Comparison of ENCODE assay signal across 27 cellular contexts in the genomic region with DNA sequence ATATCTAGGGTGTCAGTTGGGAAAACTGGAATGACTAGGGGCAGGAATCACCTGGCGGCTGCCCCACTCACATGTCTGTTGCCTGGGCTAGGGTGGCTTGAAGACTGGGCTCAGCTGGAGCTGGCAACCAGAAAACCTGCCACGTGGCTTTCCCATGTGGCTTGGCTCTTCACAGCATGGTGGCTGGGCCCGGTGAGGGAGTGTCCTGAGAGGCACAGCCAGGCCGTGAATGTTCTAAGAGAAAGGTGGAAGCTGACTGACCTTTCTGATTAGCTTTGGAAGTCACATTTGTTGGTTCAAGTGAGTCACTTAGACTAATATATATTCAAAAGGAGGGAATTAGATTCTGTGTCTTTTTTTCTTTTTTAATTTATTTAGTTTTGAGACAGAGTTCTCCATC. TPM values are rescaled to one million over a fixed set of nuclear protein-coding genes. Genes with fewer than 3 reads are reported as not detected.
DNase-seq lines count a peak whose midpoint lies in the region; ATAC-seq, FAIRE-seq and TF ChIP-seq lines count a peak whose summit lies in the region.
"Had no signal": no experiment of that assay in that cellular context is flagged by ENCODE, and none has a peak within 500 bp of the region (broad histone marks: within the 10 kb centered on the region; RNA-seq: fewer than 3 reads in every experiment).

No MANE protein-coding gene starts in this region.

- H4K20me1 ChIP-seq in HepG2 (ENCODE audit: insufficient read depth, low read length) = no peaks in the 10 kb centered on the region
- no peaks in the 10 kb centered on the region for H4K20me1 ChIP-seq in keratinocyte (ENCODE audit: control insufficient read depth, extremely low read depth, insufficient read depth, low read length)

- H3K9ac ChIP-seq in HepG2 (ENCODE audit: insufficient read depth, low read depth, low read length) = no peak overlapping the region
- H3K9ac ChIP-seq in keratinocyte (ENCODE audit: control insufficient read depth, extremely low read depth, insufficient read depth, low read length) = no peak overlapping the region
- H3K9ac ChIP-seq: GM23248 had no signal

- POLR2A ChIA-PET in HepG2 (lab: Yijun Ruan, JAX) = interaction anchor here (1.8 kb wide), 1 partner anchor 14 kb away, joined by 5 read pairs; no protein-coding TSS in a partner anchor

- H3K4me3 Mint-ChIP-seq in activated T-helper 17 cell treated with anti-CD3 and anti-CD28 coated beads, Interleukin-2, amount 50 U/mL, for 72 hours = no peak overlapping the region
- H3K4me3 Mint-ChIP-seq: CD8-positive, alpha-beta T cell had no signal

- WGBS in HepG2 (ENCODE audit: low lambda C conversion rate) = 69% methylated on average over 4 of the region's 4 CpGs
- 90% methylated on average over 2 of the region's 4 CpGs for WGBS in right lobe of liver (ENCODE audit: insufficient coverage, low coverage, low lambda C conversion rate, missing lambda C conversion rate)
- WGBS in esophagus muscularis mucosa = 69% methylated on average over 4 of the region's 4 CpGs

- H3K9me1 ChIP-seq in keratinocyte (ENCODE audit: control insufficient read depth, extremely low read depth, insufficient read depth, low read length) = no peaks in the 10 kb centered on the region

- no peaks in the 10 kb centered on the region for H3K9me3 ChIP-seq in HepG2 (ENCODE audit: low read length)
- no peaks in the 10 kb centered on the region for H3K9me3 ChIP-seq in right lobe of liver
- no peaks in the 10 kb centered on the region for H3K9me3 ChIP-seq in keratinocyte (ENCODE audit: control insufficient read depth, low read depth, low read length)
- H3K9me3 ChIP-seq in esophagus muscularis mucosa = peaks cover 0 to 13% (median 0%) of the 10 kb centered on the region in 4 donors
- H3K9me3 ChIP-seq: HAP-1, Peyer's patch had no signal

- H3K9me3 Mint-ChIP-seq in activated T-helper 17 cell treated with anti-CD3 and anti-CD28 coated beads, Interleukin-2, amount 50 U/mL, for 72 hours = no peaks in the 10 kb centered on the region
- H3K9me3 Mint-ChIP-seq: CD8-positive, alpha-beta T cell had no signal

- TF ChIP-seq RAD21 in HepG2 (CRISPR knock-in tag; IDR thresholded peaks at IDR 0.05) = no peak

- ATAC-seq in HepG2 (no peak), right lobe of liver (no peak), GM19397 (IDR thresholded peaks at IDR 0.05; ENCODE audit: unreplicated experiment) (no peak)
- no peak for ATAC-seq in activated T-helper 17 cell treated with anti-CD3 and anti-CD28 coated beads, Interleukin-2, amount 50 U/mL, for 72 hours (replicated peaks)
- ATAC-seq: CD8-positive, alpha-beta T cell; Right ventricle myocardium inferior had no signal

- H3K27ac ChIP-seq in HepG2 (ENCODE audit: extremely low read length, insufficient read depth, low read length) (no peak overlapping the region), right lobe of liver (no peak overlapping the region), keratinocyte (ENCODE audit: control insufficient read depth, insufficient read depth, low read length) (peak overlapping the region; percentile 77), esophagus muscularis mucosa (replicated peaks in 1 of 4) (no peak overlapping the region)
- H3K27ac ChIP-seq: GM23248, Peyer's patch had no signal

- no peaks in the 10 kb centered on the region; a peak in 2 of 5 replicates for H3K27me3 ChIP-seq in HepG2 (ENCODE audit: control insufficient read depth in 1 of 2, insufficient read depth in 2 of 2, low read length in 2 of 2)
- H3K27me3 ChIP-seq in right lobe of liver = no peaks in the 10 kb centered on the region
- no peaks in the 10 kb centered on the region for H3K27me3 ChIP-seq in keratinocyte (ENCODE audit: control insufficient read depth, extremely low read depth, insufficient read depth, low read length)
- H3K27me3 ChIP-seq in esophagus muscularis mucosa = peaks cover 0 to 9% (median 0%) of the 10 kb centered on the region in 4 donors
- H3K27me3 ChIP-seq: Peyer's patch had no signal

- H3K27ac Mint-ChIP-seq in activated T-helper 17 cell treated with anti-CD3 and anti-CD28 coated beads, Interleukin-2, amount 50 U/mL, for 72 hours = no peak overlapping the region
- H3K27ac Mint-ChIP-seq: CD8-positive, alpha-beta T cell had no signal

- TF ChIP-seq POLR2A in HepG2 (IDR thresholded peaks at IDR 0.05; ENCODE audit: insufficient read depth in 1 of 2, low read depth in 2 of 2, low read length in 2 of 2) = no peak
- no peak for TF ChIP-seq POLR2A in right lobe of liver (IDR thresholded peaks at IDR 0.05)
- no peak for TF ChIP-seq POLR2A in esophagus muscularis mucosa (IDR thresholded peaks at IDR 0.05; ENCODE audit: low read depth)

- no peak for TF ChIP-seq CTCF in HepG2 (CRISPR knock-in tag; IDR thresholded peaks at IDR 0.05)
- TF ChIP-seq CTCF in right lobe of liver (IDR thresholded peaks at IDR 0.05) = no peak
- no peak for TF ChIP-seq CTCF in choroid plexus epithelial cell (conservative IDR thresholded peaks at IDR 0.05; ENCODE audit: low read depth, low read length)
- TF ChIP-seq CTCF in keratinocyte (optimal IDR thresholded peaks at IDR 0.05 in 1 of 3, IDR thresholded peaks at IDR 0.05 in 1 of 3, conservative IDR thresholded peaks at IDR 0.05 in 1 of 3; ENCODE audit: extremely low read depth in 1 of 3, insufficient read depth in 2 of 3, low read length in 3 of 3) = no peak
- no peak for TF ChIP-seq CTCF in esophagus muscularis mucosa (IDR thresholded peaks at IDR 0.05)

- in situ Hi-C loops in HepG2 (cut with HindIII; ENCODE audit: extremely low pct_ligation_motif_present, low pct_unique_long_range_greater_than_20kb) = no loop called here

- intact Hi-C loops in HepG2 (cut with micrococcal nuclease; ENCODE audit: unreplicated experiment) = loop anchor here (5.0 kb wide), 1 partner anchor 74 kb away; no protein-coding TSS in a partner anchor
- intact Hi-C loops in right lobe of liver (cut with DNase I) = no loop called here
- intact Hi-C loops in esophagus muscularis mucosa (cut with DNase I) = no loop called here

- no peak for TF ChIP-seq EP300 in HepG2 (IDR thresholded peaks at IDR 0.05; ENCODE audit: low read depth in 2 of 2, low read length in 2 of 2)
- TF ChIP-seq EP300 in HepG2 (CRISPR knock-in tag; IDR thresholded peaks at IDR 0.05; ENCODE audit: borderline replicate concordance) = no peak
- no peak for TF ChIP-seq EP300 in esophagus muscularis mucosa (IDR thresholded peaks at IDR 0.05)

- CTCF ChIA-PET in HepG2 (lab: Yijun Ruan, JAX; ENCODE audit: low intra/inter-chr PET ratio, low total read pairs) = interaction anchor here (1.4 kb wide), 1 partner anchor 376 kb away, joined by 3 read pairs; no protein-coding TSS in a partner anchor

- H3K36me3 ChIP-seq in HepG2 (replicated peaks in 1 of 2; ENCODE audit: control insufficient read depth in 1 of 2, insufficient read depth in 2 of 2, low read length in 2 of 2) = no peaks in the 10 kb centered on the region
- no peaks in the 10 kb centered on the region for H3K36me3 ChIP-seq in right lobe of liver
- no peaks in the 10 kb centered on the region for H3K36me3 ChIP-seq in keratinocyte (ENCODE audit: control insufficient read depth in 2 of 2, extremely low read depth in 1 of 2, insufficient read depth in 2 of 2, low read length in 2 of 2)
- no peaks in the 10 kb centered on the region for H3K36me3 ChIP-seq in esophagus muscularis mucosa
- H3K36me3 ChIP-seq: HAP-1, Peyer's patch had no signal

- peaks cover 19% of the 10 kb centered on the region for H3K27me3 Mint-ChIP-seq in activated T-helper 17 cell treated with anti-CD3 and anti-CD28 coated beads, Interleukin-2, amount 50 U/mL, for 72 hours

- H3K4me3 ChIP-seq in HepG2 (replicated peaks in 1 of 3; ENCODE audit: insufficient read depth in 1 of 3, low read depth in 2 of 3, low read length in 3 of 3) (no peak overlapping the region), right lobe of liver (no peak overlapping the region), choroid plexus epithelial cell (ENCODE audit: low read depth, low read length) (no peak overlapping the region), keratinocyte (ENCODE audit: control insufficient read depth in 2 of 3, extremely low read depth in 1 of 3, insufficient read depth in 2 of 3, low read depth in 1 of 3, low read length in 3 of 3) (no peak overlapping the region), esophagus muscularis mucosa (no peak overlapping the region)
- H3K4me3 ChIP-seq: GM23248, HAP-1, Peyer's patch had no signal

- DNase-seq in HepG2 (ENCODE audit: low spot score) = no peak
- no peak for DNase-seq in right lobe of liver
- DNase-seq in choroid plexus epithelial cell (ENCODE audit: low read depth) = peak; percentile 13
- DNase-seq in keratinocyte (ENCODE audit: low read depth, low spot score) = no peak
- DNase-seq in putamen (ENCODE audit: low spot score) = no peak
- no peak for DNase-seq in esophagus muscularis mucosa (ENCODE audit: extremely low spot score)
- DNase-seq: AML-193; C1 segment of cervical spinal cord; CD8-positive, alpha-beta T cell; GM23248; Kasumi-1; MM.1S; NCI-H1092; NCI-H1436; NCI-H187 treated with DMSO at 0.1 percent for 48 hours; NCI-H226; NCI-H524; NCI-H774; NK-92 treated with Interleukin-12 subunit alpha and Interleukin-12 subunit beta, amount 100 ng/mL, for 24 hours; Peyer's patch had no signal

- no peaks in the 10 kb centered on the region for H3K79me2 ChIP-seq in HepG2 (ENCODE audit: insufficient read depth, low read length)
- H3K79me2 ChIP-seq in keratinocyte (ENCODE audit: control insufficient read depth, insufficient read depth, low read length) = no peaks in the 10 kb centered on the region

- BruUV-seq in HepG2 (replicated peaks; lab: Mats Ljungman, UMichigan) = no TSS peak

- peaks cover 9% of the 10 kb centered on the region for H3K4me1 ChIP-seq in HepG2 (ENCODE audit: insufficient read depth, low read length)
- H3K4me1 ChIP-seq in right lobe of liver = no peaks in the 10 kb centered on the region
- peaks cover 29% of the 10 kb centered on the region for H3K4me1 ChIP-seq in keratinocyte (ENCODE audit: control insufficient read depth, extremely low read depth, insufficient read depth, low read length)
- no peaks in the 10 kb centered on the region for H3K4me1 ChIP-seq in esophagus muscularis mucosa
- H3K4me1 ChIP-seq: HAP-1, Peyer's patch had no signal

- H3K36me3 Mint-ChIP-seq in activated T-helper 17 cell treated with anti-CD3 and anti-CD28 coated beads, Interleukin-2, amount 50 U/mL, for 72 hours (ENCODE audit: low read depth) = no peaks in the 10 kb centered on the region
- H3K36me3 Mint-ChIP-seq: CD8-positive, alpha-beta T cell had no signal

- no peak for FAIRE-seq in HepG2 (lab: Jason Lieb, UNC)
- no peak for FAIRE-seq in keratinocyte (lab: Jason Lieb, UNC)
- FAIRE-seq: GM12891 had no signal

- H2AFZ ChIP-seq in HepG2 (ENCODE audit: low read length) (no peak overlapping the region), keratinocyte (ENCODE audit: control insufficient read depth, low read length) (no peak overlapping the region)
- H2AFZ ChIP-seq: GM23248 had no signal

- H3K4me1 Mint-ChIP-seq in activated T-helper 17 cell treated with anti-CD3 and anti-CD28 coated beads, Interleukin-2, amount 50 U/mL, for 72 hours = no peaks in the 10 kb centered on the region

- H3K4me2 ChIP-seq in HepG2 (ENCODE audit: low read depth, low read length) = no peak overlapping the region
- H3K4me2 ChIP-seq in keratinocyte (ENCODE audit: control insufficient read depth, extremely low read depth, insufficient read depth, low read depth, low read length) = no peak overlapping the region

- dilution Hi-C loops in keratinocyte (cut with MboI; ENCODE audit: extremely low pct_ligation_motif_present, low sequenced_read_pairs) = no loop called here

RNA-seq across cellular contexts. Expression of gene SP5, which starts 22.7 kb away (rescaled TPM):
- total RNA-seq in HepG2 (2016; rRNA removed; fragmentation: Illumina TruSeq; extraction: Trizol) (86.9 and 119 TPM in 2 replicates), right lobe of liver (10 to 100 TPM in 1 of 6 experiments, 1 to 10 TPM in 5; 1.4 to 16.0 (median 1.9) TPM), esophagus muscularis mucosa (under 1 TPM in 2 of 4 donors, not detected in 2; 0.32 to 0.63 TPM)
- 64.4 and 65.1 TPM in 2 replicates for total RNA-seq in HepG2 (2016; cell fraction: cytosol; rRNA removed; fragmentation: Illumina TruSeq; extraction: Trizol; ENCODE audit: low read depth)
- total RNA-seq in HepG2 (2016; cell fraction: insoluble cytoplasmic fraction; rRNA removed; fragmentation: Illumina TruSeq; extraction: Trizol) = 88.6 and 124 TPM in 2 replicates
- 116 and 154 TPM in 2 replicates for total RNA-seq in HepG2 (2016; cell fraction: membrane; rRNA removed; fragmentation: Illumina TruSeq; extraction: Trizol)
- total RNA-seq in HepG2 (2016; cell fraction: nucleus; rRNA removed; fragmentation: Illumina TruSeq; extraction: Trizol) = 66.7 and 66.9 TPM in 2 replicates
- polyA plus RNA-seq in HepG2 (2011; rRNA removed) (50.8 and 52.3 TPM in 2 replicates), keratinocyte (not detected in 3 replicates)
- polyA plus RNA-seq in HepG2 (2011; cell fraction: cytosol; rRNA removed) = 37.8 and 80.3 TPM in 2 replicates
- polyA plus RNA-seq in HepG2 (2011; cell fraction: nucleus; rRNA removed) = 69.4 and 108 TPM in 2 replicates
- polyA plus RNA-seq in HepG2 (2012) = 78.5 and 105 TPM in 2 replicates
- polyA plus RNA-seq in HepG2 (2016; cell fraction: cytosol; fragmentation: Illumina TruSeq; extraction: Trizol; ENCODE audit: low read depth) = 52.2 and 60.9 TPM in 2 replicates
- 151 and 153 TPM in 2 replicates for polyA plus RNA-seq in HepG2 (2016; cell fraction: insoluble cytoplasmic fraction; fragmentation: Illumina TruSeq; extraction: Trizol; ENCODE audit: low read depth)
- polyA plus RNA-seq in HepG2 (2016; cell fraction: membrane; fragmentation: Illumina TruSeq; extraction: Trizol; ENCODE audit: low read depth) = 94.4 and 101 TPM in 2 replicates
- 128 and 147 TPM in 2 replicates for polyA plus RNA-seq in HepG2 (2016; cell fraction: nucleus; fragmentation: Illumina TruSeq; extraction: Trizol; ENCODE audit: insufficient read depth, low read depth)
- 0.09 and 136 TPM in 2 replicates for polyA minus RNA-seq in HepG2 (2011; rRNA and poly(A)+ RNA removed; ENCODE audit: low replicate concordance)
- 71.0 and 98.0 TPM in 2 replicates for polyA minus RNA-seq in HepG2 (2011; cell fraction: cytosol; rRNA and poly(A)+ RNA removed)
- 42.4 and 69.9 TPM in 2 replicates for polyA minus RNA-seq in HepG2 (2011; cell fraction: nucleus; rRNA and poly(A)+ RNA removed)
- polyA plus RNA-seq in keratinocyte (2011; ENCODE audit: low read depth) = not detected
- not detected in 2 replicates for polyA plus RNA-seq in keratinocyte (2011; cell fraction: cytosol; rRNA removed)
- not detected in 2 replicates for polyA plus RNA-seq in keratinocyte (2011; cell fraction: nucleus; rRNA removed)
- polyA plus RNA-seq in keratinocyte (2012; ENCODE audit: low replicate concordance) = 0.05 TPM in 1 of 2 replicates, not detected in the other
- not detected in 3 replicates for polyA minus RNA-seq in keratinocyte
- not detected for polyA minus RNA-seq in keratinocyte (2011; cell fraction: cytosol; rRNA and poly(A)+ RNA removed)
- not detected in 2 replicates for polyA minus RNA-seq in keratinocyte (2011; cell fraction: nucleus; rRNA and poly(A)+ RNA removed)
- total RNA-seq in activated T-helper 17 cell treated with anti-CD3 and anti-CD28 coated beads, Interleukin-2, amount 50 U/mL, for 72 hours = under 1 TPM in 1 of 2 donors, not detected in 1; 0.19 TPM
- total RNA-seq: CD8-positive, alpha-beta T cell; G401; GM23248 had no signal
- polyA plus RNA-seq: AG04450, GM23248 had no signal

RNA-seq across cellular contexts. Expression of gene ERICH2, which starts 32.4 kb away (rescaled TPM):
- total RNA-seq in HepG2 (2016; rRNA removed; fragmentation: Illumina TruSeq; extraction: Trizol) (not detected in 2 replicates), right lobe of liver (1 to 10 TPM in 2 of 6 experiments, under 1 TPM in 1, not detected in 3; 0.53 to 1.2 (median 1.1) TPM), esophagus muscularis mucosa (1 to 10 TPM in 1 of 4 donors, not detected in 3; 1.7 TPM)
- total RNA-seq in HepG2 (2016; cell fraction: cytosol; rRNA removed; fragmentation: Illumina TruSeq; extraction: Trizol; ENCODE audit: low read depth) = not detected in 2 replicates
- total RNA-seq in HepG2 (2016; cell fraction: insoluble cytoplasmic fraction; rRNA removed; fragmentation: Illumina TruSeq; extraction: Trizol) = not detected in 2 replicates
- total RNA-seq in HepG2 (2016; cell fraction: membrane; rRNA removed; fragmentation: Illumina TruSeq; extraction: Trizol) = not detected in 2 replicates
- not detected in 2 replicates for total RNA-seq in HepG2 (2016; cell fraction: nucleus; rRNA removed; fragmentation: Illumina TruSeq; extraction: Trizol)
- polyA plus RNA-seq in HepG2 (2011; rRNA removed) (not detected in 2 replicates), keratinocyte (0.41 to 1.3 TPM (median 0.45 TPM) in 3 replicates)
- not detected in 2 replicates for polyA plus RNA-seq in HepG2 (2011; cell fraction: cytosol; rRNA removed)
- polyA plus RNA-seq in HepG2 (2011; cell fraction: nucleus; rRNA removed) = not detected in 2 replicates
- polyA plus RNA-seq in HepG2 (2012) = not detected in 2 replicates
- not detected in 2 replicates for polyA plus RNA-seq in HepG2 (2016; cell fraction: cytosol; fragmentation: Illumina TruSeq; extraction: Trizol; ENCODE audit: low read depth)
- not detected in 2 replicates for polyA plus RNA-seq in HepG2 (2016; cell fraction: insoluble cytoplasmic fraction; fragmentation: Illumina TruSeq; extraction: Trizol; ENCODE audit: low read depth)
- not detected in 2 replicates for polyA plus RNA-seq in HepG2 (2016; cell fraction: membrane; fragmentation: Illumina TruSeq; extraction: Trizol; ENCODE audit: low read depth)
- not detected in 2 replicates for polyA plus RNA-seq in HepG2 (2016; cell fraction: nucleus; fragmentation: Illumina TruSeq; extraction: Trizol; ENCODE audit: insufficient read depth, low read depth)
- not detected in 2 replicates for polyA minus RNA-seq in HepG2 (2011; rRNA and poly(A)+ RNA removed; ENCODE audit: low replicate concordance)
- not detected in 2 replicates for polyA minus RNA-seq in HepG2 (2011; cell fraction: cytosol; rRNA and poly(A)+ RNA removed)
- not detected in 2 replicates for polyA minus RNA-seq in HepG2 (2011; cell fraction: nucleus; rRNA and poly(A)+ RNA removed)
- polyA plus RNA-seq in keratinocyte (2011; ENCODE audit: low read depth) = 5.9 TPM
- 0.79 and 1.5 TPM in 2 replicates for polyA plus RNA-seq in keratinocyte (2011; cell fraction: cytosol; rRNA removed)
- polyA plus RNA-seq in keratinocyte (2011; cell fraction: nucleus; rRNA removed) = 0.88 TPM in 1 of 2 replicates, not detected in the other
- polyA plus RNA-seq in keratinocyte (2012; ENCODE audit: low replicate concordance) = 1.2 and 1.7 TPM in 2 replicates
- polyA minus RNA-seq in keratinocyte = not detected in 3 replicates
- not detected for polyA minus RNA-seq in keratinocyte (2011; cell fraction: cytosol; rRNA and poly(A)+ RNA removed)
- not detected in 2 replicates for polyA minus RNA-seq in keratinocyte (2011; cell fraction: nucleus; rRNA and poly(A)+ RNA removed)
- not detected for total RNA-seq in activated T-helper 17 cell treated with anti-CD3 and anti-CD28 coated beads, Interleukin-2, amount 50 U/mL, for 72 hours
- total RNA-seq: CD8-positive, alpha-beta T cell; GM23248; Peyer's patch; Right ventricle myocardium inferior had no signal
- polyA plus RNA-seq: AG04450, GM23248 had no signal
